ENCODE assay signal across 9 cellular contexts in genomic region chr11:13338437-13339069, GRCh38.
DNase-seq lines count a peak whose midpoint lies in the region; ATAC-seq, FAIRE-seq and TF ChIP-seq lines count a peak whose summit lies in the region.
"Had no signal": no experiment of that assay in that cellular context is flagged by ENCODE, and none has a peak within 500 bp of the region (broad histone marks: within the 10 kb centered on the region; RNA-seq: fewer than 3 reads in every experiment).

No MANE protein-coding gene starts in this region.

- H3K4me2 ChIP-seq in A549 = peak overlapping the region; percentile 92

- POLR2A ChIA-PET in A549 (lab: Yijun Ruan, JAX) = interaction anchor here (0.5 to 4.1 kb wide), 4 partner anchors 62 to 1307 kb away, joined by 3 to 32 read pairs (median 5); no protein-coding TSS in a partner anchor

- peak overlapping the region; percentile 95 to 98 for H3K27ac ChIP-seq in A549
- peak overlapping the region; percentile 47 to 62 for H3K27ac ChIP-seq in liver (ENCODE audit: low read depth in 1 of 2, low read length in 2 of 2)

- H3K4me3 ChIP-seq in A549 (peak overlapping the region; percentile 39; the same call in 1 of the 3 replicates), liver (ENCODE audit: low read depth in 1 of 3, low read length in 3 of 3) (no peak overlapping the region), H7 (ENCODE audit: insufficient read depth, low read depth, low read length) (no peak overlapping the region)

- H3K9ac ChIP-seq in liver (ENCODE audit: low read depth in 1 of 2, low read length in 2 of 2) = no peak overlapping the region

- TF ChIP-seq RAD21 in A549 (conservative IDR thresholded peaks at IDR 0.05 in 1 of 2, IDR thresholded peaks at IDR 0.05 in 1 of 2) (no peak), liver (IDR thresholded peaks at IDR 0.05) (no peak)

- CTCF ChIA-PET in A549 (lab: Yijun Ruan, JAX) = interaction anchor here (1.0 to 16.2 kb wide), 8 partner anchors 8 to 921 kb away, joined by 3 to 320 read pairs (median 4); no protein-coding TSS in a partner anchor

- no peak for TF ChIP-seq EP300 in A549 (IDR thresholded peaks at IDR 0.05)

- no peaks in the 10 kb centered on the region for H3K27me3 ChIP-seq in liver (ENCODE audit: control insufficient read depth in 4 of 4, insufficient read depth in 4 of 4, low read length in 3 of 4)
- H3K27me3 ChIP-seq in H7 (ENCODE audit: control insufficient read depth, insufficient read depth, low read length) = no peaks in the 10 kb centered on the region

- H3K36me3 Mint-ChIP-seq in activated naive CD4-positive, alpha-beta T cell treated with anti-CD3 and anti-CD28 coated beads, Interleukin-2, amount 50 U/mL, for 72 hours = no peaks in the 10 kb centered on the region

- no peaks in the 10 kb centered on the region for H3K36me3 ChIP-seq in liver (ENCODE audit: control insufficient read depth in 4 of 4, insufficient read depth in 3 of 4, low read depth in 1 of 4, low read length in 3 of 4)
- H3K36me3 ChIP-seq in H7 (replicated peaks; ENCODE audit: control insufficient read depth, insufficient read depth, low read length) = no peaks in the 10 kb centered on the region

- TF ChIP-seq CTCF in A549 (IDR thresholded peaks at IDR 0.05) (no peak), liver (IDR thresholded peaks at IDR 0.05; ENCODE audit: low read depth, low read length, missing input control) (no peak)

- H3K9me3 ChIP-seq in A549 (no peaks in the 10 kb centered on the region), liver (ENCODE audit: control insufficient read depth in 4 of 4, low read length in 3 of 4) (no peaks in the 10 kb centered on the region)

- H3K4me1 ChIP-seq in A549 (peaks cover 91% of the 10 kb centered on the region), liver (ENCODE audit: control insufficient read depth in 4 of 4, insufficient read depth in 4 of 4, low read length in 3 of 4) (peaks cover 32 to 87% (median 77%) of the 10 kb centered on the region in 4 donors)

- in situ Hi-C loops in KBM-7 (cut with MboI; ENCODE audit: low pct_unique_long_range_greater_than_20kb, low sequenced_read_pairs) = loop anchor here (25.0 kb wide), 1 partner anchor 376 kb away; no protein-coding TSS in a partner anchor

- H3K9me3 Mint-ChIP-seq in activated naive CD4-positive, alpha-beta T cell treated with anti-CD3 and anti-CD28 coated beads, Interleukin-2, amount 50 U/mL, for 72 hours = no peaks in the 10 kb centered on the region
- H3K9me3 Mint-ChIP-seq: dendritic cell treated with granulocyte-macrophage colony-stimulating factor and Interleukin-4, amounts not matched to agents 40 ng/mL and 50 ng/mL, for 4 days had no signal

- 5% methylated on average over 8 of the region's 8 CpGs for WGBS in A549 (ENCODE audit: missing lambda C conversion rate)
- WGBS in liver = 73% methylated on average over 8 of the region's 8 CpGs

- peak; percentile 65 to 80 for ATAC-seq in A549
- ATAC-seq in activated naive CD4-positive, alpha-beta T cell treated with anti-CD3 and anti-CD28 coated beads, Interleukin-2, amount 50 U/mL, for 72 hours = peak; percentile 61 to 79

- peak; percentile 63 for FAIRE-seq in A549 (lab: Jason Lieb, UNC)

- no peak for TF ChIP-seq POLR2A in A549 (IDR thresholded peaks at IDR 0.05; ENCODE audit: low read length)

- H3K27ac Mint-ChIP-seq in activated naive CD4-positive, alpha-beta T cell treated with anti-CD3 and anti-CD28 coated beads, Interleukin-2, amount 50 U/mL, for 72 hours = peak overlapping the region; percentile 57 to 75

- DNase-seq in A549 (ENCODE audit: low read depth in 1 of 2, low spot score in 1 of 2) (peak; percentile 81 to 89), HS-27A (ENCODE audit: low read depth) (peak; percentile 40), NCI-H1417 treated with DMSO at 0.1 percent for 48 hours (lab: John Stamatoyannopoulos, UW) (no peak), activated gamma-delta T cell treated with Interleukin-2 at 50 U/mL for 16 hours (no peak), H7 (no peak), KBM-7 (no peak)
- peak in 1 of 2 donors; percentile 21 for DNase-seq in activated naive CD4-positive, alpha-beta T cell treated with anti-CD3 and anti-CD28 coated beads, Interleukin-2, amount 50 U/mL, for 72 hours (ENCODE audit: low spot score in 2 of 2)

TF ChIP-seq in A549, 52 proteins besides CTCF, POLR2A, EP300 and RAD21 (continues in another document):
- TF ChIP-seq JUNB (IDR thresholded peaks at IDR 0.05) (no peak), HOXA7 (CRISPR knock-in tag; IDR thresholded peaks at IDR 0.05) (peak; percentile 49), MAZ (IDR thresholded peaks at IDR 0.05; ENCODE audit: borderline replicate concordance, low read depth, low read length) (no peak), SREBF2 (IDR thresholded peaks at IDR 0.05) (no peak), ZSCAN20 (CRISPR knock-in tag; IDR thresholded peaks at IDR 0.05) (peak; percentile 87), JUN (IDR thresholded peaks at IDR 0.05) (peak in 1 of 2 experiments; percentile 23; a peak in 3 of 5 replicates), KDM1A (IDR thresholded peaks at IDR 0.05; ENCODE audit: low read depth) (0 out of 2 replicates have a peak, but pooled peaks have one; percentile 66), CHD4 (IDR thresholded peaks at IDR 0.05; ENCODE audit: borderline replicate concordance) (no peak), ATOH8 (CRISPR knock-in tag; IDR thresholded peaks at IDR 0.05; ENCODE audit: low read depth) (0 out of 2 replicates have a peak, but pooled peaks have one; percentile 44), FOSL2 (IDR thresholded peaks at IDR 0.05) (no peak), FOSL2 (CRISPR knock-in tag; IDR thresholded peaks at IDR 0.05) (peak; percentile 49; the same call in 1 of the 2 replicates), EHMT2 (IDR thresholded peaks at IDR 0.05; ENCODE audit: low read depth) (no peak), EHF (CRISPR knock-in tag; IDR thresholded peaks at IDR 0.05) (peak; percentile 87; the same call in 1 of the 2 replicates), CEBPB (IDR thresholded peaks at IDR 0.05) (0 out of 4 replicates have a peak, but pooled peaks of 1 of the 2 experiments have one; percentile 1), HEYL (CRISPR knock-in tag; IDR thresholded peaks at IDR 0.05) (peak; percentile 78; the same call in 1 of the 2 replicates), MAX (IDR thresholded peaks at IDR 0.05) (peak; percentile 82), KDM5A (IDR thresholded peaks at IDR 0.05) (no peak), GATA3 (IDR thresholded peaks at IDR 0.05; ENCODE audit: borderline replicate concordance) (0 out of 2 replicates have a peak, but pooled peaks have one; percentile 13), RFX5 (IDR thresholded peaks at IDR 0.05) (no peak), HOXB13 (CRISPR knock-in tag; IDR thresholded peaks at IDR 0.05; ENCODE audit: low read depth) (peak; percentile 94)

TF ChIP-seq in liver, 16 proteins besides CTCF, POLR2A, EP300 and RAD21:
- TF ChIP-seq RXRA (IDR thresholded peaks at IDR 0.05) = peak in 1 of 2 donors; percentile 9
- TF ChIP-seq YY1 (IDR thresholded peaks at IDR 0.05) = no peak

Comparison
In these comparisons a context has a peak if more than half of its experiments do, and no peak if none do; other contexts are left out.
1. DNase-seq: peak in A549 (2 of 2) and HS-27A (single experiment); none in NCI-H1417 treated with DMSO at 0.1 percent for 48 hours (single experiment), activated gamma-delta T cell treated with Interleukin-2 at 50 U/mL for 16 hours (single experiment), H7 (single experiment) and KBM-7 (single experiment).